12 cellular contexts compared by ENCODE assay signal in genomic region chr17:17757944-17758343, GRCh38.
DNase-seq lines count a peak whose midpoint lies in the region; ATAC-seq and TF ChIP-seq lines count a peak whose summit lies in the region.
"Had no signal": no experiment of that assay in that cellular context is flagged by ENCODE, and none has a peak within 500 bp of the region (broad histone marks: within the 10 kb centered on the region; RNA-seq: fewer than 3 reads in every experiment).

No MANE protein-coding gene starts in this region.

- no peak overlapping the region for H2BK120ac ChIP-seq in H9 (ENCODE audit: low read depth, low read length, poor library complexity, severe bottlenecking)

- H2AK5ac ChIP-seq in H9 (ENCODE audit: insufficient read length, low read length), result no peak overlapping the region

- H3K4me1 Mint-ChIP-seq in activated naive CD8-positive, alpha-beta T cell treated with anti-CD3 and anti-CD28 coated beads, Interleukin-2, amount 50 U/mL, for 24 hours, result peaks cover 43% of the 10 kb centered on the region
- H3K4me1 Mint-ChIP-seq in H9, result peaks cover 7 to 26% of the 10 kb centered on the region in 2 experiments

- no peak overlapping the region for H4K91ac ChIP-seq in H9 (ENCODE audit: insufficient read length, low read depth, low read length)

- in situ Hi-C loops in gastrocnemius medialis (cut with MboI; ENCODE audit: low sequenced_read_pairs in 4 of 4), result no loop called here

- H3K36me3 Mint-ChIP-seq in activated naive CD8-positive, alpha-beta T cell treated with anti-CD3 and anti-CD28 coated beads, Interleukin-2, amount 50 U/mL, for 24 hours (ENCODE audit: low read depth), result no peaks in the 10 kb centered on the region
- H3K36me3 Mint-ChIP-seq in H9 (ENCODE audit: insufficient read depth in 1 of 3, low read depth in 3 of 3), result no peaks in the 10 kb centered on the region; a peak in 1 of 7 replicates
- H3K36me3 Mint-ChIP-seq: WTC11 had no signal

- no peak for TF ChIP-seq CTCF in gastrocnemius medialis (IDR thresholded peaks at IDR 0.05 in 4 of 5, conservative IDR thresholded peaks at IDR 0.05 in 1 of 5)
- TF ChIP-seq CTCF in H9 (conservative IDR thresholded peaks at IDR 0.05), result no peak

- no peak overlapping the region for H4K8ac ChIP-seq in H9 (replicated peaks; ENCODE audit: insufficient read length, low read depth, low read length)

- no peak for TF ChIP-seq POLR2A in gastrocnemius medialis (IDR thresholded peaks at IDR 0.05)

- no peak overlapping the region for H2BK15ac ChIP-seq in H9 (ENCODE audit: low read depth, low read length)

- H3K4ac ChIP-seq in H9 (ENCODE audit: low read depth, low read length), result no peak overlapping the region

- H2BK5ac ChIP-seq in H9 (ENCODE audit: insufficient read length, low read length), result no peak overlapping the region

- no peaks in the 10 kb centered on the region for H3K23me2 ChIP-seq in H9 (ENCODE audit: insufficient read length, low read depth, low read length, poor library complexity, severe bottlenecking)

- H3K27ac Mint-ChIP-seq in activated naive CD8-positive, alpha-beta T cell treated with anti-CD3 and anti-CD28 coated beads, Interleukin-2, amount 50 U/mL, for 24 hours, result peak overlapping the region; percentile 31
- peak overlapping the region in 1 of 3 experiments; percentile 87; a peak in 1 of 7 replicates for H3K27ac Mint-ChIP-seq in H9

- no peaks in the 10 kb centered on the region for H3K27me3 Mint-ChIP-seq in activated naive CD8-positive, alpha-beta T cell treated with anti-CD3 and anti-CD28 coated beads, Interleukin-2, amount 50 U/mL, for 24 hours
- peaks cover 14% of the 10 kb centered on the region for H3K27me3 Mint-ChIP-seq in H9 (ENCODE audit: low read depth)

- peak; percentile 73 for DNase-seq in NCI-H82 (lab: John Stamatoyannopoulos, UW)
- DNase-seq in NCI-H82 treated with DMSO at 0.1 percent for 48 hours (lab: John Stamatoyannopoulos, UW; ENCODE audit: unreplicated experiment), result no peak
- DNase-seq in NCI-H1694 treated with DMSO at 0.1 percent for 48 hours (lab: John Stamatoyannopoulos, UW), result peak; percentile 50
- no peak for DNase-seq in activated naive CD8-positive, alpha-beta T cell treated with anti-CD3 and anti-CD28 coated beads, Interleukin-2, amount 50 U/mL, for 24 hours
- DNase-seq in putamen (ENCODE audit: low spot score), result peak; percentile 60
- no peak for DNase-seq in gastrocnemius medialis
- no peak for DNase-seq in NK-92 (lab: John Stamatoyannopoulos, UW; ENCODE audit: unreplicated experiment)
- no peak for DNase-seq in H9
- DNase-seq: HCEC 1CT, hippocampal formation had no signal

- no peak overlapping the region for H3K4me2 ChIP-seq in H9 (ENCODE audit: insufficient read depth, insufficient read length, low read length)

- H3K27ac ChIP-seq in gastrocnemius medialis, result no peak overlapping the region
- H3K27ac ChIP-seq in H9 (ENCODE audit: insufficient read length, low read depth, low read length), result no peak overlapping the region

- H3K9me3 Mint-ChIP-seq in activated naive CD8-positive, alpha-beta T cell treated with anti-CD3 and anti-CD28 coated beads, Interleukin-2, amount 50 U/mL, for 24 hours, result no peaks in the 10 kb centered on the region
- no peaks in the 10 kb centered on the region for H3K9me3 Mint-ChIP-seq in H9
- H3K9me3 Mint-ChIP-seq: WTC11 had no signal

- H3K79me1 ChIP-seq in H9 (ENCODE audit: insufficient read depth, low read depth, low read length, poor library complexity, severe bottlenecking), result no peaks in the 10 kb centered on the region

- no peak overlapping the region for H3K23ac ChIP-seq in H9 (ENCODE audit: insufficient read length, low read depth, low read length)

- H2BK20ac ChIP-seq in H9 (ENCODE audit: low read depth, low read length, poor library complexity, severe bottlenecking), result no peak overlapping the region

- WGBS in H9 (ENCODE audit: extremely low coverage, insufficient read length, low lambda C conversion rate), result no CpG with 5 or more reads among the region's 14 CpGs

- H3K14ac ChIP-seq in H9 (ENCODE audit: insufficient read depth, low read length), result no peak overlapping the region

- intact Hi-C loops in gastrocnemius medialis (cut with DNase I; ENCODE audit: low total_unique reads), result no loop called here

- H3K79me2 ChIP-seq in H9 (ENCODE audit: insufficient read depth, low read length), result no peaks in the 10 kb centered on the region

- ATAC-seq in activated naive CD8-positive, alpha-beta T cell treated with anti-CD3 and anti-CD28 coated beads, Interleukin-2, amount 50 U/mL, for 24 hours, result no peak
- no peak for ATAC-seq in gastrocnemius medialis
- ATAC-seq: K562, WTC11 had no signal

- H3K4me1 ChIP-seq in gastrocnemius medialis, result peaks cover 9 to 14% of the 10 kb centered on the region in 2 donors
- no peaks in the 10 kb centered on the region for H3K4me1 ChIP-seq in H9 (ENCODE audit: insufficient read depth, low read length)

- no peak overlapping the region for H2BK12ac ChIP-seq in H9 (ENCODE audit: insufficient read length, low read depth, low read length)

- H2AFZ ChIP-seq in H9 (ENCODE audit: low read length), result no peak overlapping the region

- no peaks in the 10 kb centered on the region for H4K20me1 ChIP-seq in H9 (ENCODE audit: control insufficient read depth, insufficient read depth, insufficient read length)

- H3K18ac ChIP-seq in H9 (ENCODE audit: insufficient read length, low read depth, low read length), result no peak overlapping the region

- H3K27me3 ChIP-seq in gastrocnemius medialis (no peaks in the 10 kb centered on the region), H9 (ENCODE audit: insufficient read depth, low read length) (no peaks in the 10 kb centered on the region)

- H3K9ac ChIP-seq in H9 (ENCODE audit: extremely low read depth, insufficient read length, low read length), result no peak overlapping the region

- H3K9me3 ChIP-seq in gastrocnemius medialis, result no peaks in the 10 kb centered on the region
- H3K9me3 ChIP-seq in H9 (ENCODE audit: control insufficient read depth, low read depth, low read length), result no peaks in the 10 kb centered on the region

- no peak overlapping the region for H4K5ac ChIP-seq in H9 (ENCODE audit: insufficient read length, low read depth, low read length)

- no peaks in the 10 kb centered on the region for H3K36me3 ChIP-seq in gastrocnemius medialis

- peak overlapping the region; percentile 57 for H3K4me3 Mint-ChIP-seq in activated naive CD8-positive, alpha-beta T cell treated with anti-CD3 and anti-CD28 coated beads, Interleukin-2, amount 50 U/mL, for 24 hours
- H3K4me3 Mint-ChIP-seq in H9, result no peak overlapping the region
- H3K4me3 Mint-ChIP-seq: WTC11 had no signal

- no peak overlapping the region for H3K4me3 ChIP-seq in gastrocnemius medialis
- H3K4me3 ChIP-seq: K562 had no signal

- no peak overlapping the region for H3K56ac ChIP-seq in H9 (ENCODE audit: insufficient read length, low read depth, low read length)

- H3T11ph ChIP-seq in H9 (ENCODE audit: low read length), result no peak overlapping the region

Comparison
In these comparisons a context has a peak if more than half of its experiments do, and no peak if none do; other contexts are left out.
1. DNase-seq: peak in NCI-H82 (single experiment), NCI-H1694 treated with DMSO at 0.1 percent for 48 hours (single experiment) and putamen (single experiment); none in NCI-H82 treated with DMSO at 0.1 percent for 48 hours (single experiment), activated naive CD8-positive, alpha-beta T cell treated with anti-CD3 and anti-CD28 coated beads, Interleukin-2, amount 50 U/mL, for 24 hours (single experiment), gastrocnemius medialis (0 of 2), NK-92 (single experiment) and H9 (single experiment).